Comparison of ENCODE assay signal across 8 cellular contexts in the genomic region with DNA sequence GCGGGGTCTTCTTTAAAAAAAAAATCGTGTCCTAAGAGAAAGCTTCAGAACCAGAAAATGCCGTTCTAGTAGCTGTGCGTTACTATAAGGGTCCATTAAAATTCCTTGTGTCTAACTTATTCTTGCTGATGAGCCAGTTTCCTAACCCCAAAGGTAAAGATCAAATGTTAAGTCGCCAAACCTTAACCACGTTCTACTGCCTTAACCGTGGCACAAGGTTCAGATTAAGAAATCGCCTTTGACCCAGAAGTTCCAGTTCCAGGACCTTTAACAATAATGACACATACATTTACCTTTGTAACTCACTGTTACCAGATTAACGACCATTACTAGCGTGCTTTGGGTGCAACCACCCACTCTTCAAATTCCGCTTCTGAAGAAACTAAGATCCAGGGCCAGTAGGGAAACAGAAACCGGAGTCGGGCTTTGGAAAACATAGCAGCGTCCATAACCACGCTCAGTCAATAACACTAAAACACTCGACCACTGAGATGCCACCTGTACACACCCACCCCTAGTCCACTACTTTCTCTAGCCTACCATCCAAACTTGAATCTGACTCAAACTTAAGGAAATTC. TPM values are rescaled to one million over a fixed set of nuclear protein-coding genes. Genes with fewer than 3 reads are reported as not detected.
DNase-seq lines count a peak whose midpoint lies in the region; ATAC-seq and TF ChIP-seq lines count a peak whose summit lies in the region.

No MANE protein-coding gene starts in this region.

- no CpG with 5 or more reads among the region's 16 CpGs for WGBS in mesendoderm (ENCODE audit: extremely low coverage, insufficient coverage, low lambda C conversion rate)
- 1 to 4% methylated on average over 16 of the region's 16 CpGs for whole genome bisulfite sequencing in aorta, 2 donors

- POLR2A ChIA-PET in AG04449 (lab: Yijun Ruan, JAX): no interaction called here

- H3K4me3 ChIP-seq in AG04449 (ENCODE audit: low read depth, low read length) (peak overlapping the region; percentile 83), OCI-LY1 (ENCODE audit: low read depth, low read length, poor library complexity, severe bottlenecking) (peak overlapping the region; percentile 84), mesendoderm (ENCODE audit: low read length) (peak overlapping the region; percentile 99), aorta (ENCODE audit: low read length in 2 of 2) (peak overlapping the region; percentile 92 to 93)

- H3F3A ChIP-seq in OCI-LY1 (ENCODE audit: insufficient read depth, low read length): no peaks in the 10 kb centered on the region

- peak overlapping the region; percentile 99 for H3K4me3 Mint-ChIP-seq in dendritic cell treated with granulocyte-macrophage colony-stimulating factor and Interleukin-4, amounts not matched to agents 40 ng/mL and 50 ng/mL, for 4 days

- H3K4me1 Mint-ChIP-seq in dendritic cell treated with granulocyte-macrophage colony-stimulating factor and Interleukin-4, amounts not matched to agents 40 ng/mL and 50 ng/mL, for 4 days (ENCODE audit: low read depth): peaks cover 16% of the 10 kb centered on the region

- TF ChIP-seq CTCF in AG04449 (IDR thresholded peaks at IDR 0.05; ENCODE audit: insufficient read depth, low read length, missing control alignments): no peak
- no peak for TF ChIP-seq CTCF in OCI-LY1 (IDR thresholded peaks at IDR 0.05; ENCODE audit: low read length)

- no peaks in the 10 kb centered on the region for H3K9me3 Mint-ChIP-seq in dendritic cell treated with granulocyte-macrophage colony-stimulating factor and Interleukin-4, amounts not matched to agents 40 ng/mL and 50 ng/mL, for 4 days

- H3K9me3 ChIP-seq in OCI-LY1 (ENCODE audit: low read length): no peaks in the 10 kb centered on the region
- H3K9me3 ChIP-seq in aorta (ENCODE audit: control insufficient read depth, low read length): no peaks in the 10 kb centered on the region

- DNase-seq in AG04449 (ENCODE audit: low read depth, low spot score): no peak
- no peak for DNase-seq in mesendoderm
- DNase-seq in aorta: no peak
- DNase-seq in NCI-H2081 (lab: John Stamatoyannopoulos, UW): no peak

- no peak for TF ChIP-seq POLR2A in GM18505 (IDR thresholded peaks at IDR 0.05; ENCODE audit: borderline replicate concordance, extremely low read depth, insufficient read depth, insufficient read length)

- H3K79me1 ChIP-seq in mesendoderm (ENCODE audit: low read length): peaks cover 20% of the 10 kb centered on the region

- H3K27me3 Mint-ChIP-seq in dendritic cell treated with granulocyte-macrophage colony-stimulating factor and Interleukin-4, amounts not matched to agents 40 ng/mL and 50 ng/mL, for 4 days: peaks cover 19% of the 10 kb centered on the region

- peak overlapping the region; percentile 88 for H3K4me2 ChIP-seq in OCI-LY1 (ENCODE audit: low read length)
- peak overlapping the region; percentile 90 for H3K4me2 ChIP-seq in mesendoderm (ENCODE audit: low read length)

- H3K27ac Mint-ChIP-seq in dendritic cell treated with granulocyte-macrophage colony-stimulating factor and Interleukin-4, amounts not matched to agents 40 ng/mL and 50 ng/mL, for 4 days: peak overlapping the region; percentile 100

- intact Hi-C loops in dendritic cell treated with granulocyte-macrophage colony-stimulating factor and Interleukin-4, amounts not matched to agents 40 ng/mL and 50 ng/mL, for 4 days (cut with micrococcal nuclease): no loop called here
- intact Hi-C loops in aorta (cut with DNase I): loop anchor here in 1 of 2 donors (5.0 to 10.0 kb wide), 2 partner anchors 81 to 199 kb away; partner anchors contain the start of gene GNG11

- H3K27ac ChIP-seq in OCI-LY1 (ENCODE audit: low read depth, low read length, poor library complexity, severe bottlenecking) (peak overlapping the region; percentile 52), mesendoderm (ENCODE audit: low read depth, low read length) (peak overlapping the region; percentile 22), aorta (ENCODE audit: low read depth in 1 of 2, low read length in 2 of 2) (peak overlapping the region in 1 of 2 donors; percentile 44)

- H3K27me3 ChIP-seq in OCI-LY1 (ENCODE audit: insufficient read depth, low read length) (no peaks in the 10 kb centered on the region), mesendoderm (ENCODE audit: insufficient read depth, low read length, poor library complexity) (no peaks in the 10 kb centered on the region), aorta (ENCODE audit: control insufficient read depth in 1 of 2, insufficient read depth in 2 of 2, low read length in 1 of 2) (no peaks in the 10 kb centered on the region)

- peak; percentile 33 for ATAC-seq in GM18505 (IDR thresholded peaks at IDR 0.05; ENCODE audit: unreplicated experiment)
- peak; percentile 36 for ATAC-seq in HG02938 (IDR thresholded peaks at IDR 0.05; ENCODE audit: unreplicated experiment)
- ATAC-seq in aorta (ENCODE audit: low FRiP score): peak; percentile 40

- H3K4ac ChIP-seq in mesendoderm (ENCODE audit: low read depth, low read length): peak overlapping the region; percentile 46

- peak overlapping the region; percentile 19 for H3K23ac ChIP-seq in mesendoderm (ENCODE audit: low read length)

- H3K4me1 ChIP-seq in OCI-LY1 (ENCODE audit: insufficient read depth, low read length, severe bottlenecking): peaks cover 58% of the 10 kb centered on the region
- H3K4me1 ChIP-seq in mesendoderm (ENCODE audit: control insufficient read depth, low read depth, low read length): no peaks in the 10 kb centered on the region
- H3K4me1 ChIP-seq in aorta (ENCODE audit: control insufficient read depth in 1 of 2, insufficient read depth in 2 of 2, low read length in 2 of 2): no peaks in the 10 kb centered on the region

- no peak overlapping the region for H4K8ac ChIP-seq in mesendoderm (ENCODE audit: low read depth, low read length)

- peak overlapping the region; percentile 54 for H2AK5ac ChIP-seq in mesendoderm (ENCODE audit: low read length)

- peak overlapping the region; percentile 47 for H2BK5ac ChIP-seq in mesendoderm (ENCODE audit: low read length)

- peak overlapping the region; percentile 84 for H3K9ac ChIP-seq in OCI-LY1 (ENCODE audit: low read length)
- H3K9ac ChIP-seq in mesendoderm (ENCODE audit: low read length): peak overlapping the region; percentile 97

- H3K9me2 ChIP-seq in OCI-LY1 (ENCODE audit: low read depth, low read length): no peaks in the 10 kb centered on the region

- no peak overlapping the region for H2AFZ ChIP-seq in OCI-LY1 (ENCODE audit: low read length)

- peak overlapping the region; percentile 17 for H4K5ac ChIP-seq in mesendoderm (ENCODE audit: low read length)

- no peak overlapping the region for H2BK120ac ChIP-seq in mesendoderm (ENCODE audit: low read depth, low read length)

- H3K56ac ChIP-seq in mesendoderm (ENCODE audit: low read length): peak overlapping the region; percentile 98

- peaks cover 18% of the 10 kb centered on the region for H3K36me3 Mint-ChIP-seq in dendritic cell treated with granulocyte-macrophage colony-stimulating factor and Interleukin-4, amounts not matched to agents 40 ng/mL and 50 ng/mL, for 4 days (ENCODE audit: low read depth)

- H4K20me1 ChIP-seq in OCI-LY1 (ENCODE audit: insufficient read depth, low read length): no peaks in the 10 kb centered on the region

- H3K36me3 ChIP-seq in OCI-LY1 (ENCODE audit: insufficient read depth, low read length) (peaks cover 15% of the 10 kb centered on the region; the same call in 1 of the 2 replicates), mesendoderm (ENCODE audit: control insufficient read depth, insufficient read depth, low read length) (no peaks in the 10 kb centered on the region), aorta (ENCODE audit: control insufficient read depth in 1 of 2, insufficient read depth in 2 of 2, low read length in 1 of 2) (no peaks in the 10 kb centered on the region)

- H2BK15ac ChIP-seq in mesendoderm (replicated peaks; ENCODE audit: low read depth): no peak overlapping the region

- H3K79me2 ChIP-seq in OCI-LY1 (ENCODE audit: insufficient read depth, low read length): peaks cover 37% of the 10 kb centered on the region
- peaks cover 26% of the 10 kb centered on the region for H3K79me2 ChIP-seq in mesendoderm (ENCODE audit: control insufficient read depth, insufficient read depth, low read length)

- CTCF ChIA-PET in AG04449 (lab: Yijun Ruan, JAX): no interaction called here

- H3K18ac ChIP-seq in mesendoderm (ENCODE audit: low read length): no peak overlapping the region

RNA-seq across cellular contexts. Expression of gene BET1, which starts 0.6 kb away (rescaled TPM):
- polyA plus RNA-seq in mesendoderm (2013, experiment 1 of 2): 35.6 TPM
- 34.4 TPM for polyA plus RNA-seq in mesendoderm (2013, experiment 2 of 2)
- total RNA-seq in aorta: 10 to 100 TPM; 17.4 to 24.3 TPM
- polyA plus RNA-seq in aorta: 10 to 100 TPM; 14.3 to 28.9 TPM
